In the genomic region with DNA sequence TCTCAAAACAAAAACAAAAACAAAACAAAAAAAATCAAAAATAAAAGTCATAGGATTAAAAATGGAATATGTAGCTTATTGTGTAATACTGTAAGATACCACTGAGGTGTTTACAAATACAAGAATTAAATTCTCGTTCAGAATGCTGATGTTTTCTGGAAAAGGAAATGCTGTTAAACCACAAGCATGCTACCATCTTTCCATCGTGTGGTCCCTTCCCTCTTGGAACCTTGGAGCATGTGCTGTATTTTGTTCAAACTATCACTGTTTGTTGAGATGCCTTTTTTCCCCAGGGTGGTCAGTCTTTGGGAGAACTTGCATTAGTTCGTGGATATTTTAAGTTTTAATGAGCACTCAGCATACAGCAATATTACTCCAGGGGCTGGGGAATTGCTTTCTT, we compare ENCODE assay signal across 25 cellular contexts.
"Had no signal": no experiment of that assay in that cellular context is flagged by ENCODE, and none has a peak within 500 bp of the region (broad histone marks: within the 10 kb centered on the region; RNA-seq: fewer than 3 reads in every experiment).

No MANE protein-coding gene starts in this region.

- ATAC-seq: heart right ventricle; left lobe of liver; natural killer cell; psoas muscle; right cardiac atrium; stimulated activated naive B cell treated with anti-CD40 and anti-IgM and Interleukin-4, amounts not matched to agents 10 μg/mL and 1 μg/mL and 100 μg/mL, for 72 hours had no signal

- DNase-seq: dermis blood vessel endothelial cell; effector memory CD4-positive, alpha-beta T cell; foreskin melanocyte; glutamatergic neuron; heart right ventricle; hippocampal formation; kidney; natural killer cell; occipital lobe; ovary; posterior cingulate gyrus; psoas muscle; right cardiac atrium; spleen; stimulated activated CD4-positive, alpha-beta T cell treated with anti-CD3 and anti-CD28 coated beads, Interleukin-2, amount 100 ng/mL, for 48 hours; stimulated activated naive B cell treated with anti-CD40 and anti-IgM and Interleukin-4, amounts not matched to agents 10 μg/mL and 1 μg/mL and 100 μg/mL, for 72 hours; upper lobe of left lung had no signal

- H3K27ac ChIP-seq: coronary artery, heart right ventricle, ovary, psoas muscle, skin epidermis, spleen, thoracic aorta, tibial nerve, upper lobe of left lung had no signal

- H3K36me3 ChIP-seq: heart right ventricle, ovary, spleen, thoracic aorta, tibial nerve, upper lobe of left lung had no signal

- H3K27ac Mint-ChIP-seq: memory B cell; natural killer cell; stimulated activated naive B cell treated with anti-CD40 and anti-IgM and Interleukin-4, amounts not matched to agents 10 μg/mL and 1 μg/mL and 100 μg/mL, for 72 hours; stimulated activated naive CD8-positive, alpha-beta T cell treated with anti-CD3 and anti-CD28 coated beads, Interleukin-15, Interleukin-2, amounts not matched to agents 100 ng/mL and 50 ng/mL, for 24 hours had no signal

- H3K4me1 ChIP-seq: psoas muscle, spleen, upper lobe of left lung had no signal

- H3K4me3 ChIP-seq: coronary artery, heart right ventricle, lung, ovary, psoas muscle, skin epidermis, spleen, thoracic aorta, tibial nerve, upper lobe of left lung had no signal

- H3K27me3 Mint-ChIP-seq: stimulated activated naive B cell treated with anti-CD40 and anti-IgM and Interleukin-4, amounts not matched to agents 10 μg/mL and 1 μg/mL and 100 μg/mL, for 72 hours; stimulated activated naive CD8-positive, alpha-beta T cell treated with anti-CD3 and anti-CD28 coated beads, Interleukin-15, Interleukin-2, amounts not matched to agents 100 ng/mL and 50 ng/mL, for 24 hours had no signal

- H3K4me1 Mint-ChIP-seq: memory B cell; natural killer cell; stimulated activated naive B cell treated with anti-CD40 and anti-IgM and Interleukin-4, amounts not matched to agents 10 μg/mL and 1 μg/mL and 100 μg/mL, for 72 hours had no signal

- H3K9me3 Mint-ChIP-seq: memory B cell; natural killer cell; stimulated activated naive B cell treated with anti-CD40 and anti-IgM and Interleukin-4, amounts not matched to agents 10 μg/mL and 1 μg/mL and 100 μg/mL, for 72 hours; stimulated activated naive CD8-positive, alpha-beta T cell treated with anti-CD3 and anti-CD28 coated beads, Interleukin-15, Interleukin-2, amounts not matched to agents 100 ng/mL and 50 ng/mL, for 24 hours had no signal

- H3K4me3 Mint-ChIP-seq: memory B cell; natural killer cell; stimulated activated naive B cell treated with anti-CD40 and anti-IgM and Interleukin-4, amounts not matched to agents 10 μg/mL and 1 μg/mL and 100 μg/mL, for 72 hours; stimulated activated naive CD8-positive, alpha-beta T cell treated with anti-CD3 and anti-CD28 coated beads, Interleukin-15, Interleukin-2, amounts not matched to agents 100 ng/mL and 50 ng/mL, for 24 hours had no signal

- H3K9me3 ChIP-seq: heart right ventricle, ovary, psoas muscle, spleen, thoracic aorta, tibial nerve, upper lobe of left lung had no signal

- H3K36me3 Mint-ChIP-seq: memory B cell, natural killer cell had no signal

- H3K27me3 ChIP-seq: heart right ventricle, ovary, spleen, tibial nerve, upper lobe of left lung had no signal
